ENCODE assay signal across 8 cellular contexts in genomic region chr18:23285581-23285980, GRCh38.
DNase-seq lines count a peak whose midpoint lies in the region; TF ChIP-seq lines count a peak whose summit lies in the region.
"Not testable (repeated sequence)": the region's sequence is repeated elsewhere in the genome, so short reads cannot be mapped to it uniquely, and the experiment has no call there.

No MANE protein-coding gene starts in this region.

- H3K4ac ChIP-seq in mesendoderm (ENCODE audit: low read depth, low read length) = not testable (repeated sequence)

- not testable (repeated sequence) for H2BK120ac ChIP-seq in mesendoderm (ENCODE audit: low read depth, low read length)

- H3K4me3 ChIP-seq in HUES48 (ENCODE audit: low read depth, low read length); breast epithelium; mesendoderm (ENCODE audit: low read length): not testable (repeated sequence)

- H2AK5ac ChIP-seq in mesendoderm (ENCODE audit: low read length) = not testable (repeated sequence)

- not testable (repeated sequence) for H3K36me3 Mint-ChIP-seq in T-helper 2 cell treated with Interferon-gamma antibody and Interleukin-4, amounts not matched to agents 5 μg/mL and 100 μg/mL, for 36 hours (ENCODE audit: low read depth); activated T-helper 2 cell treated with anti-CD3 and anti-CD28 coated beads, Interferon-gamma antibody, Interleukin-2, Interleukin-4, amounts not matched to agents 10 μg/mL and 5 μg/mL and 100 μg/mL, durations not matched to agents 14 hours and 24 hours and 36 hours (ENCODE audit: low read depth); stimulated activated naive CD8-positive, alpha-beta T cell treated with anti-CD3 and anti-CD28 coated beads, Interleukin-15, Interleukin-2, amounts not matched to agents 100 ng/mL and 50 ng/mL, for 24 hours (ENCODE audit: low read depth)

- peaks cover 11% of the 10 kb centered on the region for H3K4me1 Mint-ChIP-seq in T-helper 2 cell treated with Interferon-gamma antibody and Interleukin-4, amounts not matched to agents 5 μg/mL and 100 μg/mL, for 36 hours (ENCODE audit: low read depth)
- H3K4me1 Mint-ChIP-seq in activated T-helper 2 cell treated with anti-CD3 and anti-CD28 coated beads, Interferon-gamma antibody, Interleukin-2, Interleukin-4, amounts not matched to agents 10 μg/mL and 5 μg/mL and 100 μg/mL, durations not matched to agents 14 hours and 24 hours and 36 hours (ENCODE audit: low read depth) = peaks cover 28% of the 10 kb centered on the region
- H3K4me1 Mint-ChIP-seq in stimulated activated naive CD8-positive, alpha-beta T cell treated with anti-CD3 and anti-CD28 coated beads, Interleukin-15, Interleukin-2, amounts not matched to agents 100 ng/mL and 50 ng/mL, for 24 hours (ENCODE audit: low read depth) = peaks cover 38% of the 10 kb centered on the region

- WGBS in mesendoderm (ENCODE audit: extremely low coverage, insufficient coverage, low lambda C conversion rate) = no CpG with 5 or more reads among the region's 12 CpGs

- H3K9ac ChIP-seq in ES-I3 (ENCODE audit: low read depth, low read length) = peak overlapping the region; percentile 32; the same call in 1 of the 2 replicates
- H3K9ac ChIP-seq in HUES48 (ENCODE audit: low read depth, low read length); mesendoderm (ENCODE audit: low read length): not testable (repeated sequence)

- not testable (repeated sequence) for H3K36me3 ChIP-seq in ES-I3 (ENCODE audit: insufficient read depth, low read length); HUES48 (ENCODE audit: control insufficient read depth, insufficient read depth, low read length); breast epithelium; mesendoderm (ENCODE audit: control insufficient read depth, insufficient read depth, low read length)

- intact Hi-C loops in activated T-helper 2 cell treated with anti-CD3 and anti-CD28 coated beads, Interferon-gamma antibody, Interleukin-2, Interleukin-4, amounts not matched to agents 10 μg/mL and 5 μg/mL and 100 μg/mL, durations not matched to agents 14 hours and 24 hours and 36 hours (cut with micrococcal nuclease) = loop anchor here (2.0 to 10.0 kb wide), 3 partner anchors 23 to 151 kb away; partner anchors contain the start of gene CABLES1
- intact Hi-C loops in breast epithelium (cut with DNase I; ENCODE audit: low total_unique reads) = not testable (repeated sequence)

- H3K27me3 Mint-ChIP-seq in T-helper 2 cell treated with Interferon-gamma antibody and Interleukin-4, amounts not matched to agents 5 μg/mL and 100 μg/mL, for 36 hours (ENCODE audit: low read depth); activated T-helper 2 cell treated with anti-CD3 and anti-CD28 coated beads, Interferon-gamma antibody, Interleukin-2, Interleukin-4, amounts not matched to agents 10 μg/mL and 5 μg/mL and 100 μg/mL, durations not matched to agents 14 hours and 24 hours and 36 hours (ENCODE audit: low read depth); stimulated activated naive CD8-positive, alpha-beta T cell treated with anti-CD3 and anti-CD28 coated beads, Interleukin-15, Interleukin-2, amounts not matched to agents 100 ng/mL and 50 ng/mL, for 24 hours: not testable (repeated sequence)

- not testable (repeated sequence) for H3K4me3 Mint-ChIP-seq in T-helper 2 cell treated with Interferon-gamma antibody and Interleukin-4, amounts not matched to agents 5 μg/mL and 100 μg/mL, for 36 hours; activated T-helper 2 cell treated with anti-CD3 and anti-CD28 coated beads, Interferon-gamma antibody, Interleukin-2, Interleukin-4, amounts not matched to agents 10 μg/mL and 5 μg/mL and 100 μg/mL, durations not matched to agents 14 hours and 24 hours and 36 hours (ENCODE audit: low read depth); stimulated activated naive CD8-positive, alpha-beta T cell treated with anti-CD3 and anti-CD28 coated beads, Interleukin-15, Interleukin-2, amounts not matched to agents 100 ng/mL and 50 ng/mL, for 24 hours

- H4K8ac ChIP-seq in mesendoderm (ENCODE audit: low read depth, low read length) = not testable (repeated sequence)

- H3K9me3 ChIP-seq in ES-I3 (ENCODE audit: control insufficient read depth, insufficient read depth, low read length); HUES48 (ENCODE audit: control insufficient read depth, insufficient read depth, low read length); breast epithelium: not testable (repeated sequence)

- DNase-seq in NCI-H82 (lab: John Stamatoyannopoulos, UW) = peak; percentile 87
- not testable (repeated sequence) for DNase-seq in T-helper 2 cell treated with Interferon-gamma antibody and Interleukin-4, amounts not matched to agents 5 μg/mL and 100 μg/mL, for 36 hours (ENCODE audit: low spot score); activated T-helper 2 cell treated with anti-CD3 and anti-CD28 coated beads, Interferon-gamma antibody, Interleukin-2, Interleukin-4, amounts not matched to agents 10 μg/mL and 5 μg/mL and 100 μg/mL, durations not matched to agents 14 hours and 24 hours and 36 hours (ENCODE audit: low spot score); breast epithelium (ENCODE audit: low spot score in 2 of 2)
- peak; percentile 89 for DNase-seq in mesendoderm

- H2BK5ac ChIP-seq in mesendoderm (ENCODE audit: low read length) = not testable (repeated sequence)

- not testable (repeated sequence) for H3K79me2 ChIP-seq in mesendoderm (ENCODE audit: control insufficient read depth, insufficient read depth, low read length)

- not testable (repeated sequence) for H3K23ac ChIP-seq in mesendoderm (ENCODE audit: low read length)

- H3K79me1 ChIP-seq in mesendoderm (ENCODE audit: low read length) = not testable (repeated sequence)

- H3K27ac Mint-ChIP-seq in T-helper 2 cell treated with Interferon-gamma antibody and Interleukin-4, amounts not matched to agents 5 μg/mL and 100 μg/mL, for 36 hours = peak overlapping the region; percentile 12
- H3K27ac Mint-ChIP-seq in activated T-helper 2 cell treated with anti-CD3 and anti-CD28 coated beads, Interferon-gamma antibody, Interleukin-2, Interleukin-4, amounts not matched to agents 10 μg/mL and 5 μg/mL and 100 μg/mL, durations not matched to agents 14 hours and 24 hours and 36 hours = peak overlapping the region; percentile 76
- peak overlapping the region; percentile 95 for H3K27ac Mint-ChIP-seq in stimulated activated naive CD8-positive, alpha-beta T cell treated with anti-CD3 and anti-CD28 coated beads, Interleukin-15, Interleukin-2, amounts not matched to agents 100 ng/mL and 50 ng/mL, for 24 hours

- H3K27ac ChIP-seq in HUES48 (ENCODE audit: low read depth, low read length) = peak overlapping the region; percentile 66
- H3K27ac ChIP-seq in breast epithelium = peak overlapping the region; percentile 21 to 53
- peak overlapping the region; percentile 70 for H3K27ac ChIP-seq in mesendoderm (ENCODE audit: low read depth, low read length)

- H2BK15ac ChIP-seq in mesendoderm (replicated peaks; ENCODE audit: low read depth) = not testable (repeated sequence)

- not testable (repeated sequence) for TF ChIP-seq CTCF in breast epithelium (IDR thresholded peaks at IDR 0.05)

- not testable (repeated sequence) for H3K4me2 ChIP-seq in mesendoderm (ENCODE audit: low read length)

- not testable (repeated sequence) for TF ChIP-seq POLR2A in breast epithelium (IDR thresholded peaks at IDR 0.05)

- not testable (repeated sequence) for H4K5ac ChIP-seq in mesendoderm (ENCODE audit: low read length)

- peak overlapping the region; percentile 70 for H3K56ac ChIP-seq in mesendoderm (ENCODE audit: low read length)

- H3K18ac ChIP-seq in mesendoderm (ENCODE audit: low read length) = peak overlapping the region; percentile 82

- not testable (repeated sequence) for H3K9me3 Mint-ChIP-seq in T-helper 2 cell treated with Interferon-gamma antibody and Interleukin-4, amounts not matched to agents 5 μg/mL and 100 μg/mL, for 36 hours; activated T-helper 2 cell treated with anti-CD3 and anti-CD28 coated beads, Interferon-gamma antibody, Interleukin-2, Interleukin-4, amounts not matched to agents 10 μg/mL and 5 μg/mL and 100 μg/mL, durations not matched to agents 14 hours and 24 hours and 36 hours; stimulated activated naive CD8-positive, alpha-beta T cell treated with anti-CD3 and anti-CD28 coated beads, Interleukin-15, Interleukin-2, amounts not matched to agents 100 ng/mL and 50 ng/mL, for 24 hours

- H3K27me3 ChIP-seq in HUES48 (ENCODE audit: control insufficient read depth, insufficient read depth, low read length); breast epithelium; mesendoderm (ENCODE audit: insufficient read depth, low read length, poor library complexity): not testable (repeated sequence)

- H3K4me1 ChIP-seq in ES-I3 (ENCODE audit: insufficient read depth, low read length) (peaks cover 29% of the 10 kb centered on the region), HUES48 (ENCODE audit: control insufficient read depth, insufficient read depth, low read length) (peaks cover 27% of the 10 kb centered on the region), breast epithelium (peaks cover 0 to 15% of the 10 kb centered on the region in 2 donors), mesendoderm (ENCODE audit: control insufficient read depth, low read depth, low read length) (peaks cover 14% of the 10 kb centered on the region)

Comparison
In these comparisons a context has a peak if more than half of its experiments do, and no peak if none do; other contexts are left out.
1. H3K27ac Mint-ChIP-seq: peak in every context shown above with its lines; median percentile 95 in stimulated activated naive CD8-positive, alpha-beta T cell treated with anti-CD3 and anti-CD28 coated beads, Interleukin-15, Interleukin-2, amounts not matched to agents 100 ng/mL and 50 ng/mL, for 24 hours; 76 in activated T-helper 2 cell treated with anti-CD3 and anti-CD28 coated beads, Interferon-gamma antibody, Interleukin-2, Interleukin-4, amounts not matched to agents 10 μg/mL and 5 μg/mL and 100 μg/mL, durations not matched to agents 14 hours and 24 hours and 36 hours; 12 in T-helper 2 cell treated with Interferon-gamma antibody and Interleukin-4, amounts not matched to agents 5 μg/mL and 100 μg/mL, for 36 hours.